In genomic region chr3:87503901-87504498, GRCh38 we compare ENCODE assay signal across 8 cellular contexts.
DNase-seq lines count a peak whose midpoint lies in the region; ATAC-seq, FAIRE-seq and TF ChIP-seq lines count a peak whose summit lies in the region.

No MANE protein-coding gene starts in this region.

- in situ Hi-C loops in IMR-90 (cut with MboI; ENCODE audit: low sequenced_read_pairs): no loop called here

- H2AFZ ChIP-seq in IMR-90 (replicated peaks; ENCODE audit: low read length, poor library complexity) (no peak overlapping the region), endothelial cell of umbilical vein (ENCODE audit: low read depth, low read length) (no peak overlapping the region)

- no CpG with 5 or more reads among the region's 8 CpGs for WGBS in IMR-90 (ENCODE audit: extremely low coverage in 2 of 2, insufficient read length in 1 of 2), 2 experiments

- H2AK9ac ChIP-seq in IMR-90 (replicated peaks; ENCODE audit: low read depth, low read length, poor library complexity): no peak overlapping the region

- peak; percentile 67 for DNase-seq in activated CD4-positive, alpha-beta T cell treated with anti-CD3 and anti-CD28 coated beads, Interleukin-2, amount 10 ng/mL, durations not matched to agents 24 days and 14 days
- no peak for DNase-seq in activated CD4-positive, alpha-beta T cell treated with anti-CD3 and anti-CD28 coated beads, Interleukin-2, amount 50 U/mL, for 1 hour
- DNase-seq in IMR-90: peak; percentile 36
- DNase-seq in Peyer's patch: peak in 1 of 3 donors; percentile 61
- peak; percentile 85 for DNase-seq in endothelial cell of umbilical vein (ENCODE audit: low read depth, low spot score)
- DNase-seq in non-pigmented ciliary epithelial cell (ENCODE audit: low read depth): peak; percentile 52
- DNase-seq in activated CD8-positive, alpha-beta memory T cell treated with anti-CD3 and anti-CD28 coated beads for 24 hours: no peak

- H3K56ac ChIP-seq in IMR-90 (ENCODE audit: extremely low read depth, insufficient read depth, low read length): no peak overlapping the region

- no peaks in the 10 kb centered on the region for H3K36me3 Mint-ChIP-seq in activated CD4-positive, alpha-beta T cell treated with anti-CD3 and anti-CD28 coated beads, Interleukin-2, amount 10 ng/mL, durations not matched to agents 24 days and 14 days (ENCODE audit: low read depth)

- H3K9me3 ChIP-seq in IMR-90 (ENCODE audit: control insufficient read depth, insufficient read depth, low read length): 0 out of 2 replicates have a peak, but pooled peaks cover 1% of the 10 kb centered on the region
- H3K9me3 ChIP-seq in Peyer's patch: no peaks in the 10 kb centered on the region
- no peaks in the 10 kb centered on the region for H3K9me3 ChIP-seq in endothelial cell of umbilical vein (replicated peaks; ENCODE audit: control insufficient read depth, insufficient read depth, low read length)

- no peak overlapping the region for H2AK5ac ChIP-seq in IMR-90 (ENCODE audit: low read depth, low read length)

- no peak overlapping the region for H3K27ac Mint-ChIP-seq in activated CD4-positive, alpha-beta T cell treated with anti-CD3 and anti-CD28 coated beads, Interleukin-2, amount 10 ng/mL, durations not matched to agents 24 days and 14 days

- no TSS peak for BruUV-seq in IMR-90 (replicated peaks; lab: Mats Ljungman, UMichigan)
- BruUV-seq in endothelial cell of umbilical vein (replicated peaks; lab: Mats Ljungman, UMichigan): no TSS peak

- H3K27me3 Mint-ChIP-seq in activated CD4-positive, alpha-beta T cell treated with anti-CD3 and anti-CD28 coated beads, Interleukin-2, amount 10 ng/mL, durations not matched to agents 24 days and 14 days: no peaks in the 10 kb centered on the region

- dilution Hi-C loops in IMR-90 (cut with HindIII; ENCODE audit: low sequenced_read_pairs, unreplicated experiment) (no loop called here), endothelial cell of umbilical vein (cut with MboI; ENCODE audit: extremely low pct_ligation_motif_present, low sequenced_read_pairs) (no loop called here)

- H3K9ac ChIP-seq in IMR-90 (ENCODE audit: low read depth, low read length): no peak overlapping the region
- no peak overlapping the region for H3K9ac ChIP-seq in endothelial cell of umbilical vein (replicated peaks; ENCODE audit: extremely low read depth, insufficient read depth, low read length)

- H3K4me1 ChIP-seq in IMR-90 (ENCODE audit: control insufficient read depth, insufficient read depth, low read length) (no peaks in the 10 kb centered on the region), Peyer's patch (no peaks in the 10 kb centered on the region), endothelial cell of umbilical vein (ENCODE audit: control insufficient read depth, extremely low read depth, insufficient read depth, low read length) (no peaks in the 10 kb centered on the region)

- H3K14ac ChIP-seq in IMR-90 (replicated peaks; ENCODE audit: low read depth, low read length): no peak overlapping the region

- CTCF ChIA-PET in IMR-90 (lab: Yijun Ruan, JAX) (no interaction called here), endothelial cell of umbilical vein (lab: Charles Lee) (interaction anchor here (0.6 to 6.9 kb wide), 24 partner anchors 13 to 729 kb away, joined by 3 to 138 read pairs (median 5); no protein-coding TSS in a partner anchor)

- POLR2A ChIA-PET in IMR-90 (lab: Charles Lee; ENCODE audit: unreplicated experiment): no interaction called here
- POLR2A ChIA-PET in endothelial cell of umbilical vein (lab: Charles Lee): no interaction called here

- H2BK20ac ChIP-seq in IMR-90 (ENCODE audit: low read depth, low read length): no peak overlapping the region

- H3K27ac ChIP-seq in IMR-90 (ENCODE audit: insufficient read depth, low read length): no peak overlapping the region
- no peak overlapping the region for H3K27ac ChIP-seq in Peyer's patch
- no peak overlapping the region for H3K27ac ChIP-seq in endothelial cell of umbilical vein (ENCODE audit: insufficient read depth, low read depth, low read length)

- peak; percentile 81 for TF ChIP-seq CTCF in IMR-90 (conservative IDR thresholded peaks at IDR 0.05; ENCODE audit: low read depth, low read length)
- peak in 4 of 6 experiments; percentile 41 to 91 (median 88) for TF ChIP-seq CTCF in Peyer's patch (IDR thresholded peaks at IDR 0.05)
- peak; percentile 66 to 67 for TF ChIP-seq CTCF in endothelial cell of umbilical vein (IDR thresholded peaks at IDR 0.05; ENCODE audit: extremely low read depth in 1 of 2, insufficient read depth in 1 of 2, low read depth in 1 of 2, low read length in 2 of 2)

- H3K23ac ChIP-seq in IMR-90 (ENCODE audit: low read depth, low read length): no peak overlapping the region

- no peaks in the 10 kb centered on the region for H3K4me1 Mint-ChIP-seq in activated CD4-positive, alpha-beta T cell treated with anti-CD3 and anti-CD28 coated beads, Interleukin-2, amount 10 ng/mL, durations not matched to agents 24 days and 14 days

- H4K20me1 ChIP-seq in IMR-90 (ENCODE audit: insufficient read depth, low read length) (no peaks in the 10 kb centered on the region), endothelial cell of umbilical vein (replicated peaks; ENCODE audit: control insufficient read depth, extremely low read depth, insufficient read depth, low read length) (no peaks in the 10 kb centered on the region)

- H3K4ac ChIP-seq in IMR-90 (ENCODE audit: low read depth, low read length): no peak overlapping the region

- intact Hi-C loops in activated CD4-positive, alpha-beta T cell treated with anti-CD3 and anti-CD28 coated beads, Interleukin-2, amount 10 ng/mL, durations not matched to agents 24 days and 14 days (cut with micrococcal nuclease): loop anchor here (1.0 to 10.0 kb wide), 4 partner anchors 153 to 501 kb away; no protein-coding TSS in a partner anchor
- intact Hi-C loops in IMR-90 (cut with micrococcal nuclease): loop anchor here (10.0 kb wide), 1 partner anchor 209 kb away; no protein-coding TSS in a partner anchor
- intact Hi-C loops in endothelial cell of umbilical vein (cut with micrococcal nuclease): loop anchor here (1.0 to 2.0 kb wide), 5 partner anchors 154 to 609 kb away; no protein-coding TSS in a partner anchor

- TF ChIP-seq POLR2A in IMR-90 (IDR thresholded peaks at IDR 0.05; ENCODE audit: low read depth, low read length) (no peak), Peyer's patch (IDR thresholded peaks at IDR 0.05) (no peak), endothelial cell of umbilical vein (IDR thresholded peaks at IDR 0.05; ENCODE audit: low read depth, low read length) (no peak)

- H2BK5ac ChIP-seq in IMR-90 (ENCODE audit: low read depth, low read length, poor library complexity, severe bottlenecking): no peak overlapping the region

- no peak overlapping the region for H4K91ac ChIP-seq in IMR-90 (ENCODE audit: insufficient read depth, low read depth, low read length)

- H3K36me3 ChIP-seq in IMR-90 (ENCODE audit: control insufficient read depth, insufficient read depth, low read length): no peaks in the 10 kb centered on the region
- no peaks in the 10 kb centered on the region for H3K36me3 ChIP-seq in Peyer's patch
- H3K36me3 ChIP-seq in endothelial cell of umbilical vein (ENCODE audit: control insufficient read depth in 2 of 2, extremely low read depth in 1 of 2, insufficient read depth in 2 of 2, low read length in 2 of 2): no peaks in the 10 kb centered on the region

- H4K5ac ChIP-seq in IMR-90 (ENCODE audit: low read depth, low read length): no peak overlapping the region

- no peak overlapping the region for H2BK120ac ChIP-seq in IMR-90 (ENCODE audit: low read depth, low read length)

- H3K4me2 ChIP-seq in IMR-90 (ENCODE audit: low read depth, low read length) (no peak overlapping the region), endothelial cell of umbilical vein (ENCODE audit: insufficient read depth, low read length) (no peak overlapping the region)

- no peak overlapping the region for H3K18ac ChIP-seq in IMR-90 (ENCODE audit: low read depth, low read length)

- no peaks in the 10 kb centered on the region for H3K9me1 ChIP-seq in IMR-90 (ENCODE audit: insufficient read depth, low read length)
- no peaks in the 10 kb centered on the region for H3K9me1 ChIP-seq in endothelial cell of umbilical vein (replicated peaks; ENCODE audit: control insufficient read depth, extremely low read depth, insufficient read depth, low read length)

- TF ChIP-seq RAD21 in IMR-90 (IDR thresholded peaks at IDR 0.05; ENCODE audit: low read length): peak; percentile 70

- no peak overlapping the region for H3K4me3 ChIP-seq in IMR-90 (ENCODE audit: insufficient read depth, low read depth, low read length)
- no peak overlapping the region for H3K4me3 ChIP-seq in Peyer's patch
- H3K4me3 ChIP-seq in endothelial cell of umbilical vein (replicated peaks in 1 of 3; ENCODE audit: insufficient read depth in 1 of 3, low read depth in 1 of 3, low read length in 3 of 3): no peak overlapping the region

- H3K79me1 ChIP-seq in IMR-90 (ENCODE audit: low read depth in 1 of 2, low read length in 2 of 2): no peaks in the 10 kb centered on the region

- H4K8ac ChIP-seq in IMR-90 (ENCODE audit: low read depth in 2 of 2, low read length in 2 of 2): no peak overlapping the region

- FAIRE-seq in endothelial cell of umbilical vein (lab: Jason Lieb, UNC): peak; percentile 90

- H2BK15ac ChIP-seq in IMR-90 (ENCODE audit: low read depth, low read length): no peak overlapping the region

- no peak overlapping the region for H3K4me3 Mint-ChIP-seq in activated CD4-positive, alpha-beta T cell treated with anti-CD3 and anti-CD28 coated beads, Interleukin-2, amount 10 ng/mL, durations not matched to agents 24 days and 14 days

- no peaks in the 10 kb centered on the region for H3K79me2 ChIP-seq in endothelial cell of umbilical vein (ENCODE audit: control insufficient read depth, insufficient read depth, low read length)

- ATAC-seq in GM21786 (IDR thresholded peaks at IDR 0.05; ENCODE audit: unreplicated experiment): peak; percentile 91
- no peak for ATAC-seq in IMR-90 (ENCODE audit: low read depth)

- no peaks in the 10 kb centered on the region for H3K27me3 ChIP-seq in IMR-90 (ENCODE audit: control insufficient read depth, insufficient read depth, low read length)
- no peaks in the 10 kb centered on the region for H3K27me3 ChIP-seq in Peyer's patch
- peaks cover 0 to 2% of the 10 kb centered on the region in 2 experiments for H3K27me3 ChIP-seq in endothelial cell of umbilical vein (ENCODE audit: control insufficient read depth in 2 of 2, insufficient read depth in 2 of 2, low read length in 2 of 2)

- H3K9me3 Mint-ChIP-seq in activated CD4-positive, alpha-beta T cell treated with anti-CD3 and anti-CD28 coated beads, Interleukin-2, amount 10 ng/mL, durations not matched to agents 24 days and 14 days: no peaks in the 10 kb centered on the region

TF ChIP-seq in IMR-90, 13 proteins besides CTCF, POLR2A, EP300 and RAD21:
- TF ChIP-seq SMC3 (IDR thresholded peaks at IDR 0.05; ENCODE audit: low read depth, low read length): peak; percentile 64
- TF ChIP-seq RFX5 (IDR thresholded peaks at IDR 0.05; ENCODE audit: low read depth, low read length): no peak

TF ChIP-seq in endothelial cell of umbilical vein, 7 proteins besides CTCF, POLR2A, EP300 and RAD21:
- TF ChIP-seq POLR2AphosphoS5 (IDR thresholded peaks at IDR 0.05; ENCODE audit: insufficient read depth, low read depth, low read length): no peak
- TF ChIP-seq JUN (IDR thresholded peaks at IDR 0.05; ENCODE audit: borderline replicate concordance, insufficient read depth, insufficient read length, low read depth): peak; percentile 86

Comparison
In these comparisons a context has a peak if more than half of its experiments do, and no peak if none do; other contexts are left out.
1. DNase-seq: peak in activated CD4-positive, alpha-beta T cell treated with anti-CD3 and anti-CD28 coated beads, Interleukin-2, amount 10 ng/mL, durations not matched to agents 24 days and 14 days (single experiment), IMR-90 (single experiment), endothelial cell of umbilical vein (single experiment) and non-pigmented ciliary epithelial cell (single experiment); none in activated CD4-positive, alpha-beta T cell treated with anti-CD3 and anti-CD28 coated beads, Interleukin-2, amount 50 U/mL, for 1 hour (single experiment) and activated CD8-positive, alpha-beta memory T cell treated with anti-CD3 and anti-CD28 coated beads for 24 hours (single experiment).
2. Peak in every context shown above with its lines, with median percentiles within 50 percentile points of each other: CTCF ChIP-seq.